ENCODE assay signal across 13 cellular contexts in genomic region chr1:23198373-23198772, GRCh38. TPM values are rescaled to one million over a fixed set of nuclear protein-coding genes. Genes with fewer than 3 reads are reported as not detected.
A peak's percentile ranks its signal among the peaks of the same experiment; 100 is the strongest.
DNase-seq lines count a peak whose midpoint lies in the region; ATAC-seq and TF ChIP-seq lines count a peak whose summit lies in the region.
"Had no signal": no experiment of that assay in that cellular context is flagged by ENCODE, and none has a peak within 500 bp of the region (broad histone marks: within the 10 kb centered on the region; RNA-seq: fewer than 3 reads in every experiment).

No MANE protein-coding gene starts in this region.

- H3K27me3 ChIP-seq in PC-9 (ENCODE audit: insufficient read depth, low read depth): no peaks in the 10 kb centered on the region

- no peaks in the 10 kb centered on the region for H4K20me1 ChIP-seq in PC-9 (ENCODE audit: insufficient read depth)

- intact Hi-C loops in PC-9 (cut with micrococcal nuclease; ENCODE audit: unreplicated experiment) (no loop called here), posterior vena cava (cut with DNase I) (no loop called here)

- no peak for ATAC-seq in GM18505 (IDR thresholded peaks at IDR 0.05; ENCODE audit: unreplicated experiment)
- ATAC-seq in GM21526 (IDR thresholded peaks at IDR 0.05; ENCODE audit: low FRiP score, unreplicated experiment): no peak
- ATAC-seq: T-helper 17 cell had no signal

- peak overlapping the region; percentile 69 for H3K4me2 ChIP-seq in PC-9

- H3K36me3 ChIP-seq in PC-9 (ENCODE audit: low read depth): no peaks in the 10 kb centered on the region
- H3K36me3 ChIP-seq: neutrophil had no signal

- no peak; the same call in 1 of the 2 replicates for TF ChIP-seq CTCF in PC-9 (conservative IDR thresholded peaks at IDR 0.05)
- TF ChIP-seq CTCF in GM13976 (IDR thresholded peaks at IDR 0.05; ENCODE audit: borderline replicate concordance, control extremely low read depth, extremely low read depth, insufficient read depth, missing control alignments): no peak

- H3K9me3 ChIP-seq in PC-9 (ENCODE audit: insufficient read depth, low read depth): no peaks in the 10 kb centered on the region
- H3K9me3 ChIP-seq: neutrophil had no signal

- peak; percentile 94 for DNase-seq in ELR (ENCODE audit: low read depth)
- peak; percentile 42 to 85 for DNase-seq in PC-9
- peak; percentile 76 for DNase-seq in dermis blood vessel endothelial cell
- DNase-seq in posterior vena cava (ENCODE audit: low spot score): peak; percentile 10
- no peak for DNase-seq in GM13976 (ENCODE audit: low spot score)
- DNase-seq: activated CD4-positive, alpha-beta memory T cell treated with anti-CD3 and anti-CD28 coated beads, Interleukin-2, amount 10 ng/mL, durations not matched to agents 7 days and 5 days; DMS79; endodermal cell; NCI-H748 treated with DMSO at 0.1 percent for 48 hours; T-helper 17 cell had no signal

- no peaks in the 10 kb centered on the region for H3K9me2 ChIP-seq in PC-9 (ENCODE audit: insufficient read depth)

- in situ Hi-C loops in GM13976 (cut with MboI; ENCODE audit: low sequenced_read_pairs, unreplicated experiment): no loop called here

- no TSS peak for BruUV-seq in PC-9 (replicated peaks; lab: Mats Ljungman, UMichigan)

- H3F3A ChIP-seq in PC-9 (ENCODE audit: insufficient read depth, low read depth): peaks cover 60% of the 10 kb centered on the region

- no peak overlapping the region for H3K4me3 ChIP-seq in PC-9

- no peak overlapping the region for H2AFZ ChIP-seq in PC-9

- peaks cover 56% of the 10 kb centered on the region for H3K4me1 ChIP-seq in PC-9 (replicated peaks; ENCODE audit: insufficient read depth)

- peak overlapping the region; percentile 100 for H3K27ac ChIP-seq in PC-9
- H3K27ac ChIP-seq: neutrophil had no signal

- POLR2A ChIA-PET in PC-9 (lab: Charles Lee; ENCODE audit: unreplicated experiment): interaction anchor here (0.7 kb wide), 1 partner anchor 733 kb away, joined by 10 read pairs; no protein-coding TSS in a partner anchor

- no peak for TF ChIP-seq POLR2A in GM18505 (IDR thresholded peaks at IDR 0.05; ENCODE audit: borderline replicate concordance, extremely low read depth, insufficient read depth, insufficient read length)

- CTCF ChIA-PET in PC-9 (lab: Charles Lee): interaction anchor here (0.6 to 0.7 kb wide), 2 partner anchors 16 to 23 kb away, joined by 8 to 15 read pairs; no protein-coding TSS in a partner anchor

- no peaks in the 10 kb centered on the region for H3K79me2 ChIP-seq in PC-9 (ENCODE audit: low read depth)

RNA-seq across cellular contexts. Expression of gene HTR1D, which starts 18.9 kb away (rescaled TPM):
- total RNA-seq in PC-9 (2021): 15.0 and 17.1 TPM in 2 replicates
- 0.28 and 0.85 TPM in 2 replicates for total RNA-seq in dermis blood vessel endothelial cell
- total RNA-seq in posterior vena cava: not detected
- total RNA-seq: activated CD4-positive, alpha-beta memory T cell treated with anti-CD3 and anti-CD28 coated beads, Interleukin-2, amount 10 ng/mL, durations not matched to agents 7 days and 5 days; T-helper 17 cell had no signal

RNA-seq across cellular contexts. Expression of gene LUZP1, which starts 29.7 kb away (rescaled TPM):
- total RNA-seq in PC-9 (2021) (35.0 and 37.6 TPM in 2 replicates), dermis blood vessel endothelial cell (51.9 and 66.4 TPM in 2 replicates), posterior vena cava (10 to 100 TPM; 31.9 to 35.4 TPM)
